20 cellular contexts compared by ENCODE assay signal in the genomic region with DNA sequence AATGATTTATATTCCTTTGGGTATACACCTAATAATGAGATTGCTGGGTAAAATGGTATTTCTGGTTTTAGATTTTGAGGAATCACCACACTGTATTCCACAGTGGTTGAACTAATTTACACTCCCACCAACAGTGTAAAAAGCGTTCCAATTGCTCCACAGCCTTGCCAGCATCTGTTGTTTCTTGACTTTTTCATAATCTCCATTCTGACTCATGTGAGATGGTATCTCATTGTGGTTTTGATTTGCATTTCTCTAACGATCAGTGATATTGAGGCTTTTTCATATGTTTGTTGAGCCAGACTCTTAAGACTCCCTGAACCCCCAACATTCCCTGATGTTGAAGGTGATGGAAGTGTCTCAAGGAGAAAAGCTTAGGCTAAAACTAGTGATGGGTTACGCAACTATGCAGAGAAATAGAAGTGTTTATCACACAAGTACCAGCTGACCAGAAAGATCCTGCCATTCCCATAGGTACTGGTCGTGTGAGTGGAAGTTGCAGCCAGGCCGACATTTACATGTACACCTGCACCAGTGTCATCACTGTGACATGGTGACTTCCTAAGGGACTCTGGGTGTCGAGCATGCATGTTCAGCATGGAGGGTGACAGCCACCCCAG.
DNase-seq lines count a peak whose midpoint lies in the region; ATAC-seq, FAIRE-seq and TF ChIP-seq lines count a peak whose summit lies in the region.
"Had no signal": no experiment of that assay in that cellular context is flagged by ENCODE, and none has a peak within 500 bp of the region (broad histone marks: within the 10 kb centered on the region; RNA-seq: fewer than 3 reads in every experiment).

No MANE protein-coding gene starts in this region.

- no peak for ATAC-seq in K562
- no peak for ATAC-seq in lower lobe of right lung
- ATAC-seq in naive thymus-derived CD8-positive, alpha-beta T cell = no peak
- ATAC-seq: left cardiac atrium, sciatic nerve had no signal

- no peak overlapping the region for H3K4me3 ChIP-seq in NB4 (ENCODE audit: low read depth, low read length)
- no peak overlapping the region for H3K4me3 ChIP-seq in K562
- no peak overlapping the region for H3K4me3 ChIP-seq in lower lobe of right lung
- H3K4me3 ChIP-seq in coronary artery = no peak overlapping the region
- H3K4me3 ChIP-seq: esophagus muscularis mucosa, HAP-1 had no signal

- no TSS peak for BruUV-seq in K562 (replicated peaks; lab: Mats Ljungman, UMichigan)

- no peak for TF ChIP-seq CTCF in NB4 (IDR thresholded peaks at IDR 0.05; ENCODE audit: low read depth, low read length)
- TF ChIP-seq CTCF in K562 (IDR thresholded peaks at IDR 0.05 in 2 of 3, conservative IDR thresholded peaks at IDR 0.05 in 1 of 3; ENCODE audit: insufficient read depth in 2 of 3, low read depth in 1 of 3, low read length in 3 of 3) = no peak
- no peak for TF ChIP-seq CTCF in glutamatergic neuron (IDR thresholded peaks at IDR 0.05; ENCODE audit: partially characterized antibody, unreplicated experiment)
- no peak for TF ChIP-seq CTCF in lower lobe of right lung (IDR thresholded peaks at IDR 0.05)
- TF ChIP-seq CTCF in coronary artery (IDR thresholded peaks at IDR 0.05) = no peak

- H3K9me3 ChIP-seq in K562 (replicated peaks; ENCODE audit: control insufficient read depth, insufficient read depth, low read depth, low read length) (no peaks in the 10 kb centered on the region), lower lobe of right lung (no peaks in the 10 kb centered on the region)
- H3K9me3 ChIP-seq: Caco-2, esophagus muscularis mucosa, HAP-1 had no signal

- TF ChIP-seq RAD21 in K562 (CRISPR knock-in tag; conservative IDR thresholded peaks at IDR 0.05 in 1 of 2, IDR thresholded peaks at IDR 0.05 in 1 of 2) = no peak

- H3K27me3 ChIP-seq in K562 (ENCODE audit: control insufficient read depth in 2 of 2, insufficient read depth in 2 of 2, low read length in 2 of 2) = peaks cover 0 to 12% of the 10 kb centered on the region in 2 experiments; a peak in 2 of 5 replicates
- H3K27me3 ChIP-seq in lower lobe of right lung (ENCODE audit: low read depth) = no peaks in the 10 kb centered on the region
- H3K27me3 ChIP-seq: esophagus muscularis mucosa had no signal

- peak overlapping the region; percentile 5 for H3K4me3 Mint-ChIP-seq in glutamatergic neuron (ENCODE audit: unreplicated experiment)
- no peak overlapping the region for H3K4me3 Mint-ChIP-seq in naive thymus-derived CD8-positive, alpha-beta T cell

- TF ChIP-seq POLR2A in NB4 (IDR thresholded peaks at IDR 0.05; ENCODE audit: extremely low read depth, insufficient read length) = no peak
- TF ChIP-seq POLR2A in K562 (conservative IDR thresholded peaks at IDR 0.05) = no peak

- no peak for TF ChIP-seq EP300 in K562 (IDR thresholded peaks at IDR 0.05; ENCODE audit: low read length)

- no peak for FAIRE-seq in K562 (lab: Jason Lieb, UNC)

- no peaks in the 10 kb centered on the region for H3K9me1 ChIP-seq in K562 (ENCODE audit: control insufficient read depth, insufficient read depth, low read length)

- CTCF ChIA-PET in K562 (lab: Yijun Ruan, JAX; ENCODE audit: low intra/inter-chr PET ratio) = no interaction called here

- no peaks in the 10 kb centered on the region for H3K4me1 ChIP-seq in K562 (replicated peaks in 1 of 2; ENCODE audit: control insufficient read depth in 2 of 2, insufficient read depth in 2 of 2, low read length in 2 of 2)
- no peaks in the 10 kb centered on the region for H3K4me1 ChIP-seq in lower lobe of right lung
- H3K4me1 ChIP-seq: Caco-2, esophagus muscularis mucosa, HAP-1 had no signal

- peak overlapping the region; percentile 83 for H3K27ac Mint-ChIP-seq in glutamatergic neuron (ENCODE audit: unreplicated experiment)
- no peak overlapping the region for H3K27ac Mint-ChIP-seq in naive thymus-derived CD8-positive, alpha-beta T cell

- peaks cover 35% of the 10 kb centered on the region for H3K4me1 Mint-ChIP-seq in glutamatergic neuron (ENCODE audit: low read depth, unreplicated experiment)
- H3K4me1 Mint-ChIP-seq in naive thymus-derived CD8-positive, alpha-beta T cell = no peaks in the 10 kb centered on the region

- no peak overlapping the region for H2AFZ ChIP-seq in K562 (ENCODE audit: low read depth, low read length)

- POLR2A ChIA-PET in K562 (lab: Yijun Ruan, JAX) = interaction anchor here (1.4 kb wide), 1 partner anchor 13 kb away, joined by 4 read pairs; no protein-coding TSS in a partner anchor
- POLR2A ChIA-PET in naive thymus-derived CD8-positive, alpha-beta T cell (lab: Charles Lee) = no interaction called here

- no peak overlapping the region for H3K27ac ChIP-seq in K562 (ENCODE audit: extremely low read depth, low read depth, low read length)
- no peak overlapping the region for H3K27ac ChIP-seq in lower lobe of right lung
- H3K27ac ChIP-seq in coronary artery = no peak overlapping the region
- H3K27ac ChIP-seq: esophagus muscularis mucosa had no signal

- no peak overlapping the region for H3K9ac ChIP-seq in K562 (ENCODE audit: insufficient read depth in 1 of 2, low read depth in 2 of 2, low read length in 2 of 2)

- DNase-seq in ELR (ENCODE audit: low read depth) (peak; percentile 65), NB4 (ENCODE audit: low read depth) (peak; percentile 3), K562 (ENCODE audit: extremely low read depth in 1 of 4, low spot score in 3 of 4) (no peak), glutamatergic neuron (no peak), lower lobe of right lung (no peak), coronary artery (ENCODE audit: low spot score) (no peak), NCI-H2171 treated with DMSO at 0.1 percent for 48 hours (lab: John Stamatoyannopoulos, UW) (no peak)
- no peak for DNase-seq in naive thymus-derived CD8-positive, alpha-beta T cell
- DNase-seq: anterior cingulate cortex; Caco-2; left cardiac atrium; NCI-H1092; NCI-H2081 treated with DMSO at 0.1 percent for 48 hours; RPMI8226; stimulated activated CD4-positive, alpha-beta T cell treated with anti-CD3 and anti-CD28 coated beads, Interleukin-2, amount 100 ng/mL, for 48 hours; substantia nigra; T-helper 1 cell had no signal

- H3K36me3 ChIP-seq in K562 (ENCODE audit: control insufficient read depth, insufficient read depth, low read length) = no peaks in the 10 kb centered on the region
- no peaks in the 10 kb centered on the region for H3K36me3 ChIP-seq in lower lobe of right lung
- H3K36me3 ChIP-seq: esophagus muscularis mucosa, HAP-1 had no signal

- H3K27me3 Mint-ChIP-seq in glutamatergic neuron (ENCODE audit: unreplicated experiment) = peaks cover 17% of the 10 kb centered on the region
- peaks cover 0 to 3% (median under 1%) of the 10 kb centered on the region in 5 donors for H3K27me3 Mint-ChIP-seq in naive thymus-derived CD8-positive, alpha-beta T cell

- WGBS in K562 (ENCODE audit: insufficient coverage, low coverage, missing lambda C conversion rate) = 1% methylated on average over 6 of the region's 6 CpGs

- intact Hi-C loops in K562 (cut with micrococcal nuclease) = no loop called here
- intact Hi-C loops in lower lobe of right lung (cut with DNase I) = no loop called here

- H3K79me2 ChIP-seq in K562 (ENCODE audit: control insufficient read depth, insufficient read depth, low read length) = no peaks in the 10 kb centered on the region

- H3K4me2 ChIP-seq in K562 (ENCODE audit: insufficient read depth, low read length) = no peak overlapping the region

- H3K36me3 Mint-ChIP-seq in glutamatergic neuron (ENCODE audit: unreplicated experiment) = no peaks in the 10 kb centered on the region
- no peaks in the 10 kb centered on the region for H3K36me3 Mint-ChIP-seq in naive thymus-derived CD8-positive, alpha-beta T cell

- H4K20me1 ChIP-seq in K562 (replicated peaks; ENCODE audit: control insufficient read depth, insufficient read depth, low read length) = no peaks in the 10 kb centered on the region; the same call in 1 of the 2 replicates

- in situ Hi-C loops in K562 (cut with MboI) = no loop called here

- H3K9me3 Mint-ChIP-seq in glutamatergic neuron (ENCODE audit: unreplicated experiment) = peaks cover 24% of the 10 kb centered on the region
- H3K9me3 Mint-ChIP-seq in naive thymus-derived CD8-positive, alpha-beta T cell = peaks cover 0 to 3% (median 0%) of the 10 kb centered on the region in 9 donors

TF ChIP-seq in K562, 482 proteins besides CTCF, POLR2A, EP300 and RAD21 (continues in another document):
- TF ChIP-seq CREM (IDR thresholded peaks at IDR 0.05; ENCODE audit: low read depth) (no peak), SMAD4 (CRISPR knock-in tag; conservative IDR thresholded peaks at IDR 0.05) (no peak), CEBPB (tag; IDR thresholded peaks at IDR 0.05) (peak; percentile 36; the same call in 1 of the 2 replicates), HDAC6 (IDR thresholded peaks at IDR 0.05; ENCODE audit: low read depth, low read length) (no peak), TRIM24 (IDR thresholded peaks at IDR 0.05) (no peak)

Comparison
In these comparisons a context has a peak if more than half of its experiments do, and no peak if none do; other contexts are left out.
1. DNase-seq: peak in ELR (single experiment) and NB4 (single experiment); none in K562 (0 of 4), glutamatergic neuron (single experiment), lower lobe of right lung (single experiment), coronary artery (single experiment), NCI-H2171 treated with DMSO at 0.1 percent for 48 hours (single experiment) and naive thymus-derived CD8-positive, alpha-beta T cell (0 of 10).